ENCODE assay signal across 22 cellular contexts in the genomic region with DNA sequence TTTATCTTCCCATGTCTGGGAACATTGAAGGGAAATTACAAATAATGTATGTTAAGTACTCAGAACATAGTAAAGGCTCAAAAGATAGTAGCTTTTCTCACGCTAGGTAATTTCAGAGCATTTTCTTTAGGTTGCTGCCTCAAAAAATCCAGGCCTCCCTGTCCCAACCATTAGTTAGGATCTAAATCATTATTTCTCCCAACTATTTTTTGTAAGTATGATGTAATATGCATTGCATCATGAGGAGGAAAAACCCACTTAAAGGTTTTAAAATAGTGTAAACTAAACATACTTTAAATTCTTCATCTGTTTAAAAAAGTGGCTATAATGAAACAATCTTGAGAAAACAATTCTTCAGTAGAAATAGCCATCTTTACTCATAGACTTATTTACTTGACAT.
"Had no signal": no experiment of that assay in that cellular context is flagged by ENCODE, and none has a peak within 500 bp of the region (broad histone marks: within the 10 kb centered on the region; RNA-seq: fewer than 3 reads in every experiment).

No MANE protein-coding gene starts in this region.

- H3K4me3 ChIP-seq: ascending aorta, heart left ventricle, ovary, prostate gland, thyroid gland had no signal

- ATAC-seq: activated CD8-positive, alpha-beta T cell treated with anti-CD3 and anti-CD28 coated beads, Interleukin-2, amount 10 ng/mL, durations not matched to agents 7 days and 5 days; esophagus mucosa; heart left ventricle; left cardiac atrium; naive thymus-derived CD4-positive, alpha-beta T cell had no signal

- H3K4me1 ChIP-seq: ascending aorta, prostate gland had no signal

- H3K9me3 ChIP-seq: ascending aorta, ovary, prostate gland, thyroid gland had no signal

- H3K27me3 ChIP-seq: ascending aorta, brain microvascular endothelial cell, heart left ventricle, ovary, thyroid gland had no signal

- H3K36me3 ChIP-seq: ascending aorta, brain microvascular endothelial cell, heart left ventricle, ovary, prostate gland, thyroid gland had no signal

- H3K27ac ChIP-seq: ascending aorta, brain microvascular endothelial cell, heart left ventricle, ovary, prostate gland, thyroid gland had no signal

- DNase-seq: activated CD4-positive, alpha-beta T cell treated with anti-CD3 and anti-CD28 coated beads for 1 hour; activated CD4-positive, alpha-beta T cell treated with anti-CD3 and anti-CD28 coated beads, Interleukin-2, amount 50 U/mL, for 1 hour; activated CD8-positive, alpha-beta T cell treated with anti-CD3 and anti-CD28 coated beads, Interleukin-2, amount 10 ng/mL, durations not matched to agents 7 days and 5 days; activated gamma-delta T cell treated with Interleukin-2 at 50 U/mL for 16 hours; activated T-cell treated with anti-CD3 and anti-CD28 coated beads, Interleukin-2, amount 50 U/mL, for 1 hour; brain microvascular endothelial cell; caudate nucleus; dermis blood vessel endothelial cell; effector CD8-positive, alpha-beta T cell; heart left ventricle; islet precursor cell; left cardiac atrium; mesendoderm; naive thymus-derived CD4-positive, alpha-beta T cell; ovary; stimulated activated CD4-positive, alpha-beta T cell treated with anti-CD3 and anti-CD28 coated beads, Interleukin-1b, Interleukin-23, amount 100 ng/mL, for 48 hours; substantia nigra; T-helper 9 cell; thyroid gland had no signal
